Comparison of ENCODE assay signal across 8 cellular contexts in genomic region chr2:218879881-218880748, GRCh38. TPM values are rescaled to one million over a fixed set of nuclear protein-coding genes. Genes with fewer than 3 reads are reported as not detected.
A peak's percentile ranks its signal among the peaks of the same experiment; 100 is the strongest.
DNase-seq lines count a peak whose midpoint lies in the region; ATAC-seq, FAIRE-seq and TF ChIP-seq lines count a peak whose summit lies in the region.

No MANE protein-coding gene starts in this region.

- H3K36me3 Mint-ChIP-seq in osteocyte (ENCODE audit: unreplicated experiment) = no peaks in the 10 kb centered on the region

- no peaks in the 10 kb centered on the region for H3K79me2 ChIP-seq in keratinocyte (ENCODE audit: control insufficient read depth, insufficient read depth, low read length)

- dilution Hi-C loops in keratinocyte (cut with MboI; ENCODE audit: extremely low pct_ligation_motif_present, low sequenced_read_pairs) = no loop called here

- peak overlapping the region; percentile 71 for H3K4me2 ChIP-seq in keratinocyte (ENCODE audit: control insufficient read depth, extremely low read depth, insufficient read depth, low read depth, low read length)

- peaks cover 45% of the 10 kb centered on the region for H3K4me1 ChIP-seq in keratinocyte (ENCODE audit: control insufficient read depth, extremely low read depth, insufficient read depth, low read length)

- peaks cover 2% of the 10 kb centered on the region for H3K9me1 ChIP-seq in keratinocyte (ENCODE audit: control insufficient read depth, extremely low read depth, insufficient read depth, low read length)

- peak; percentile 23 for FAIRE-seq in keratinocyte (lab: Jason Lieb, UNC)

- TF ChIP-seq CTCF in keratinocyte (optimal IDR thresholded peaks at IDR 0.05 in 1 of 3, IDR thresholded peaks at IDR 0.05 in 1 of 3, conservative IDR thresholded peaks at IDR 0.05 in 1 of 3; ENCODE audit: extremely low read depth in 1 of 3, insufficient read depth in 2 of 3, low read length in 3 of 3) (no peak), osteocyte (IDR thresholded peaks at IDR 0.05) (no peak)

- H3K27me3 ChIP-seq in H7 (ENCODE audit: control insufficient read depth, insufficient read depth, low read length) = peaks cover 99% of the 10 kb centered on the region
- peaks cover 6% of the 10 kb centered on the region for H3K27me3 ChIP-seq in keratinocyte (ENCODE audit: control insufficient read depth, extremely low read depth, insufficient read depth, low read length)

- DNase-seq in H7 (peak; percentile 91), NCI-H2171 treated with DMSO at 0.1 percent for 48 hours (lab: John Stamatoyannopoulos, UW) (peak; percentile 66), keratinocyte (ENCODE audit: low read depth, low spot score) (no peak), NCI-H1694 (lab: John Stamatoyannopoulos, UW) (no peak), osteocyte (ENCODE audit: extremely low spot score, unreplicated experiment) (no peak)
- peak; percentile 72 to 79 for DNase-seq in activated T-cell treated with anti-CD3 and anti-CD28 coated beads, Interleukin-2, amount 50 U/mL, for 48 hours
- DNase-seq in stimulated activated CD8-positive, alpha-beta memory T cell treated with anti-CD3 and anti-CD28 coated beads, Interleukin-2, amount 100 ng/mL, for 1 hour (ENCODE audit: low read depth in 2 of 2) = peak; percentile 49 to 77

- no peaks in the 10 kb centered on the region for H4K20me1 ChIP-seq in keratinocyte (ENCODE audit: control insufficient read depth, extremely low read depth, insufficient read depth, low read length)

- peak overlapping the region; percentile 38 for H2AFZ ChIP-seq in keratinocyte (ENCODE audit: control insufficient read depth, low read length)

- no peaks in the 10 kb centered on the region for H3K9me3 Mint-ChIP-seq in osteocyte (ENCODE audit: unreplicated experiment)

- peak overlapping the region; percentile 23 for H3K9ac ChIP-seq in keratinocyte (ENCODE audit: control insufficient read depth, extremely low read depth, insufficient read depth, low read length)

- H3K9me3 ChIP-seq in keratinocyte (ENCODE audit: control insufficient read depth, low read depth, low read length) = no peaks in the 10 kb centered on the region

- H3K27ac ChIP-seq in keratinocyte (ENCODE audit: control insufficient read depth, insufficient read depth, low read length) = no peak overlapping the region

- H3K4me3 Mint-ChIP-seq in osteocyte (ENCODE audit: unreplicated experiment) = no peak overlapping the region

- H3K4me1 Mint-ChIP-seq in osteocyte (ENCODE audit: unreplicated experiment) = peaks cover 17% of the 10 kb centered on the region

- H3K4me3 ChIP-seq in H7 (ENCODE audit: insufficient read depth, low read depth, low read length) (no peak overlapping the region; the same call in none of the 2 replicates), keratinocyte (ENCODE audit: control insufficient read depth in 2 of 3, extremely low read depth in 1 of 3, insufficient read depth in 2 of 3, low read depth in 1 of 3, low read length in 3 of 3) (peak overlapping the region; percentile 11 to 45 (median 36))

- H3K27ac Mint-ChIP-seq in osteocyte (ENCODE audit: unreplicated experiment) = no peak overlapping the region

- ATAC-seq in GM18508 (IDR thresholded peaks at IDR 0.05; ENCODE audit: insufficient read depth, unreplicated experiment) = peak; percentile 50

- peaks cover 62% of the 10 kb centered on the region for H3K27me3 Mint-ChIP-seq in osteocyte (ENCODE audit: unreplicated experiment)

- H3K36me3 ChIP-seq in H7 (replicated peaks; ENCODE audit: control insufficient read depth, insufficient read depth, low read length) (no peaks in the 10 kb centered on the region), keratinocyte (ENCODE audit: control insufficient read depth in 2 of 2, extremely low read depth in 1 of 2, insufficient read depth in 2 of 2, low read length in 2 of 2) (no peaks in the 10 kb centered on the region)

RNA-seq across cellular contexts. Expression of gene WNT10A, which starts 0.5 kb away (rescaled TPM):
- total RNA-seq in H7 (2014; rRNA removed; shearing (Covaris generic)) = 0.33 TPM in 1 of 2 replicates, not detected in the other
- polyA plus RNA-seq in keratinocyte = 0.78 to 6.6 TPM (median 2.1 TPM) in 3 replicates
- polyA plus RNA-seq in keratinocyte (2011; ENCODE audit: low read depth) = 2.4 TPM
- polyA plus RNA-seq in keratinocyte (2011; cell fraction: cytosol; rRNA removed) = 0.78 and 1.4 TPM in 2 replicates
- polyA plus RNA-seq in keratinocyte (2011; cell fraction: nucleus; rRNA removed) = 1.8 and 2.6 TPM in 2 replicates
- 0.97 and 3.7 TPM in 2 replicates for polyA plus RNA-seq in keratinocyte (2012; ENCODE audit: low replicate concordance)
- 0.43 to 4.4 TPM (median 1.4 TPM) in 3 replicates for polyA minus RNA-seq in keratinocyte
- 1.7 TPM for polyA minus RNA-seq in keratinocyte (2011; cell fraction: cytosol; rRNA and poly(A)+ RNA removed)
- polyA minus RNA-seq in keratinocyte (2011; cell fraction: nucleus; rRNA and poly(A)+ RNA removed) = 1.1 and 2.6 TPM in 2 replicates
- total RNA-seq in osteocyte = not detected in 2 replicates

RNA-seq across cellular contexts. Expression of gene WNT6, which starts 20.5 kb away (rescaled TPM):
- total RNA-seq in H7 (2014; rRNA removed; shearing (Covaris generic)) = not detected in 2 replicates
- 0.15 TPM in 1 of 3 replicates, not detected in the others for polyA plus RNA-seq in keratinocyte
- 0.20 TPM for polyA plus RNA-seq in keratinocyte (2011; ENCODE audit: low read depth)
- 0.12 TPM in 1 of 2 replicates, not detected in the other for polyA plus RNA-seq in keratinocyte (2011; cell fraction: cytosol; rRNA removed)
- polyA plus RNA-seq in keratinocyte (2011; cell fraction: nucleus; rRNA removed) = 0.09 and 0.17 TPM in 2 replicates
- 0.27 TPM in 1 of 2 replicates, not detected in the other for polyA plus RNA-seq in keratinocyte (2012; ENCODE audit: low replicate concordance)
- not detected in 3 replicates for polyA minus RNA-seq in keratinocyte
- polyA minus RNA-seq in keratinocyte (2011; cell fraction: cytosol; rRNA and poly(A)+ RNA removed) = not detected
- polyA minus RNA-seq in keratinocyte (2011; cell fraction: nucleus; rRNA and poly(A)+ RNA removed) = not detected in 2 replicates
- 0.42 and 0.64 TPM in 2 replicates for total RNA-seq in osteocyte

RNA-seq across cellular contexts. Expression of gene PRKAG3, which starts 48.5 kb away (rescaled TPM):
- total RNA-seq in H7 (2014; rRNA removed; shearing (Covaris generic)) = not detected in 2 replicates
- polyA plus RNA-seq in keratinocyte = not detected in 3 replicates
- not detected for polyA plus RNA-seq in keratinocyte (2011; ENCODE audit: low read depth)
- polyA plus RNA-seq in keratinocyte (2011; cell fraction: cytosol; rRNA removed) = not detected in 2 replicates
- polyA plus RNA-seq in keratinocyte (2011; cell fraction: nucleus; rRNA removed) = not detected in 2 replicates
- polyA plus RNA-seq in keratinocyte (2012; ENCODE audit: low replicate concordance) = not detected in 2 replicates
- polyA minus RNA-seq in keratinocyte = not detected in 3 replicates
- not detected for polyA minus RNA-seq in keratinocyte (2011; cell fraction: cytosol; rRNA and poly(A)+ RNA removed)
- not detected in 2 replicates for polyA minus RNA-seq in keratinocyte (2011; cell fraction: nucleus; rRNA and poly(A)+ RNA removed)
- not detected in 2 replicates for total RNA-seq in osteocyte

Comparison
In these comparisons a context has a peak if more than half of its experiments do, and no peak if none do; other contexts are left out.
1. DNase-seq: peak in H7 (single experiment), NCI-H2171 treated with DMSO at 0.1 percent for 48 hours (single experiment), activated T-cell treated with anti-CD3 and anti-CD28 coated beads, Interleukin-2, amount 50 U/mL, for 48 hours (2 of 2) and stimulated activated CD8-positive, alpha-beta memory T cell treated with anti-CD3 and anti-CD28 coated beads, Interleukin-2, amount 100 ng/mL, for 1 hour (2 of 2); none in keratinocyte (single experiment), NCI-H1694 (single experiment) and osteocyte (single experiment).